ENCODE assay signal across 22 cellular contexts in the genomic region with DNA sequence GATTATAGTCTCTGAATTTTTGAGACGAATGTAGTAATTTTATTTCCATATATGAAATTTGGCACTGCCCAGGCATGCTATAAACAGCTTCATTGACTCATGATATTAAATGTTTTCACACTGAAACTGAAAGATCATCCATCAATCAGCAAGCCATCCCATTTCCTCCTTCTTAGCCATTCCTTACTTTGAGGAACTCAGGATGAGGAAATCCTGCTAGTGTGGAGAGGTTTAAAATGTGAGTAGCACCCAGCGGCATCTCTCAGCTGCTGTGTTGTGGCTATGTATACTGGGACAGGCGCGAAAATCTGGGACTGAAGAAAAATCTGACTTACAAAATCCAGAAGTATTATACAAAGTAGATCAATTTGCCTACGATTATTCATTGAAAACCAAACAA. TPM values are rescaled to one million over a fixed set of nuclear protein-coding genes. Genes with fewer than 3 reads are reported as not detected.
DNase-seq lines count a peak whose midpoint lies in the region; ATAC-seq, FAIRE-seq and TF ChIP-seq lines count a peak whose summit lies in the region.
"Had no signal": no experiment of that assay in that cellular context is flagged by ENCODE, and none has a peak within 500 bp of the region (broad histone marks: within the 10 kb centered on the region; RNA-seq: fewer than 3 reads in every experiment).

No MANE protein-coding gene starts in this region.

- no peaks in the 10 kb centered on the region for H3K9me3 Mint-ChIP-seq in WTC11
- H3K9me3 Mint-ChIP-seq in glutamatergic neuron (ENCODE audit: unreplicated experiment): no peaks in the 10 kb centered on the region
- H3K9me3 Mint-ChIP-seq: CD8-positive, alpha-beta memory T cell; GM23338; HFFc6 had no signal

- FAIRE-seq in pancreas (lab: Jason Lieb, UNC): peak; percentile 41
- FAIRE-seq: A204.1, GM12892, GM18507 had no signal

- H3K27ac ChIP-seq in pancreas: no peak overlapping the region

- no peaks in the 10 kb centered on the region for H3K36me3 Mint-ChIP-seq in WTC11
- no peaks in the 10 kb centered on the region for H3K36me3 Mint-ChIP-seq in glutamatergic neuron (ENCODE audit: unreplicated experiment)
- H3K36me3 Mint-ChIP-seq: CD4-positive, CD25-positive, alpha-beta regulatory T cell; CD8-positive, alpha-beta memory T cell had no signal

- H3K9me3 ChIP-seq in pancreas: no peaks in the 10 kb centered on the region
- H3K9me3 ChIP-seq: BE2C had no signal

- no peaks in the 10 kb centered on the region for H3K36me3 ChIP-seq in pancreas
- H3K36me3 ChIP-seq: BE2C had no signal

- DNase-seq in WTC11 (ENCODE audit: low spot score): no peak
- DNase-seq in glutamatergic neuron: no peak
- no peak for DNase-seq in pancreas
- no peak for DNase-seq in NCI-H146 (lab: John Stamatoyannopoulos, UW)
- no peak for DNase-seq in NCI-H524 (lab: John Stamatoyannopoulos, UW)
- no peak for DNase-seq in activated naive CD4-positive, alpha-beta T cell (lab: John Stamatoyannopoulos, UW)
- DNase-seq: ACHN; BE2C; C1 segment of cervical spinal cord; CD4-positive, CD25-positive, alpha-beta regulatory T cell; CD8-positive, alpha-beta memory T cell; COR-L47; DMS 273 treated with DMSO at 0.1 percent for 48 hours; GDM1; H7; HFFc6 had no signal

- H3K27ac Mint-ChIP-seq in WTC11 (peak overlapping the region; percentile 41; the same call in 1 of the 2 replicates), glutamatergic neuron (ENCODE audit: unreplicated experiment) (peak overlapping the region; percentile 52)
- H3K27ac Mint-ChIP-seq: CD4-positive, CD25-positive, alpha-beta regulatory T cell; CD8-positive, alpha-beta memory T cell; HFFc6 had no signal

- ATAC-seq in WTC11 (no peak), pancreas (no peak)
- ATAC-seq: GM23338, HCT116 had no signal

- 69 to 90% methylated on average over 5 of the region's 5 CpGs for WGBS in pancreas, 2 donors

- no peaks in the 10 kb centered on the region for H3K27me3 ChIP-seq in pancreas
- H3K27me3 ChIP-seq: BE2C had no signal

- H3K4me3 ChIP-seq in pancreas: no peak overlapping the region
- H3K4me3 ChIP-seq: GM23338 had no signal

- H3K27me3 Mint-ChIP-seq in WTC11 (ENCODE audit: low read depth) (no peaks in the 10 kb centered on the region), glutamatergic neuron (ENCODE audit: unreplicated experiment) (no peaks in the 10 kb centered on the region)
- H3K27me3 Mint-ChIP-seq: CD4-positive, CD25-positive, alpha-beta regulatory T cell had no signal

- POLR2A ChIA-PET in WTC11 (lab: Charles Lee): no interaction called here

- intact Hi-C loops in pancreas (cut with DNase I): no loop called here

- H3K4me3 Mint-ChIP-seq in WTC11: no peak overlapping the region
- no peak overlapping the region for H3K4me3 Mint-ChIP-seq in glutamatergic neuron (ENCODE audit: unreplicated experiment)
- H3K4me3 Mint-ChIP-seq: CD4-positive, CD25-positive, alpha-beta regulatory T cell; CD8-positive, alpha-beta memory T cell; GM23338; HFFc6 had no signal

- TF ChIP-seq CTCF in WTC11 (IDR thresholded peaks at IDR 0.05): no peak
- TF ChIP-seq CTCF in glutamatergic neuron (IDR thresholded peaks at IDR 0.05; ENCODE audit: partially characterized antibody, unreplicated experiment): no peak
- no peak for TF ChIP-seq CTCF in pancreas (IDR thresholded peaks at IDR 0.05)

- H3K4me1 ChIP-seq in pancreas: no peaks in the 10 kb centered on the region
- H3K4me1 ChIP-seq: BE2C had no signal

- CTCF ChIA-PET in WTC11 (lab: Charles Lee): no interaction called here

- peaks cover 24% of the 10 kb centered on the region for H3K4me1 Mint-ChIP-seq in WTC11
- H3K4me1 Mint-ChIP-seq in glutamatergic neuron (ENCODE audit: low read depth, unreplicated experiment): peaks cover 12% of the 10 kb centered on the region
- H3K4me1 Mint-ChIP-seq: CD4-positive, CD25-positive, alpha-beta regulatory T cell had no signal

TF ChIP-seq in WTC11, 78 proteins besides CTCF, POLR2A, EP300 and RAD21:
- TF ChIP-seq MYBL2 (CRISPR knock-in tag; IDR thresholded peaks at IDR 0.05): no peak
- TF ChIP-seq TEAD4 (CRISPR knock-in tag; IDR thresholded peaks at IDR 0.05): no peak
- TF ChIP-seq, protein P1, sequence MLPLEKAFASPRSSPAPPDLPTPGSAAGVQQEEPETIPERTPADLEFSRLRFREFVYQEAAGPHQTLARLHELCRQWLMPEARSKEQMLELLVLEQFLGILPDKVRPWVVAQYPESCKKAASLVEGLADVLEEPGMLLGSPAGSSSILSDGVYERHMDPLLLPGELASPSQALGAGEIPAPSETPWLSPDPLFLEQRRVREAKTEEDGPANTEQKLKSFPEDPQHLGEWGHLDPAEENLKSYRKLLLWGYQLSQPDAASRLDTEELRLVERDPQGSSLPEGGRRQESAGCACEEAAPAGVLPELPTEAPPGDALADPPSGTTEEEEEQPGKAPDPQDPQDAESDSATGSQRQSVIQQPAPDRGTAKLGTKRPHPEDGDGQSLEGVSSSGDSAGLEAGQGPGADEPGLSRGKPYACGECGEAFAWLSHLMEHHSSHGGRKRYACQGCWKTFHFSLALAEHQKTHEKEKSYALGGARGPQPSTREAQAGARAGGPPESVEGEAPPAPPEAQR (CRISPR knock-in tag; IDR thresholded peaks at IDR 0.05): no peak
- TF ChIP-seq ESRRA (CRISPR knock-in tag; IDR thresholded peaks at IDR 0.05; ENCODE audit: borderline replicate concordance): no peak
- TF ChIP-seq PREB (CRISPR knock-in tag; IDR thresholded peaks at IDR 0.05; ENCODE audit: borderline replicate concordance): no peak

RNA-seq across cellular contexts. Expression of gene PTCHD1, which starts 52.1 kb away (rescaled TPM):
- total RNA-seq in WTC11 (2021) (3.2 to 4.2 TPM (median 3.7 TPM) in 3 replicates), glutamatergic neuron (ENCODE audit: unreplicated experiment) (1.3 TPM), pancreas (under 1 TPM in 5 of 6 donors, not detected in 1; under 0.01 to 0.16 (median 0.03) TPM)
- under 1 TPM; 0.04 to 0.05 TPM for polyA plus RNA-seq in pancreas
- total RNA-seq: CD4-positive, CD25-positive, alpha-beta regulatory T cell; CD8-positive, alpha-beta memory T cell; HFFc6; HT-29 had no signal
- polyA plus RNA-seq: CD4-positive, CD25-positive, alpha-beta regulatory T cell; CD8-positive, alpha-beta memory T cell had no signal
